Comparison of ENCODE assay signal across 16 cellular contexts in genomic region chr4:86091201-86091600, GRCh38.
A peak's percentile ranks its signal among the peaks of the same experiment; 100 is the strongest.
DNase-seq lines count a peak whose midpoint lies in the region; ATAC-seq and TF ChIP-seq lines count a peak whose summit lies in the region.
"Had no signal": no experiment of that assay in that cellular context is flagged by ENCODE, and none has a peak within 500 bp of the region (broad histone marks: within the 10 kb centered on the region; RNA-seq: fewer than 3 reads in every experiment).

No MANE protein-coding gene starts in this region.

- BruUV-seq in PC-3 (replicated peaks; lab: Mats Ljungman, UMichigan), result no TSS peak

- H2BK12ac ChIP-seq in trophoblast cell (ENCODE audit: low read length), result no peak overlapping the region

- TF ChIP-seq CTCF in PC-3 (conservative IDR thresholded peaks at IDR 0.05; ENCODE audit: low read depth, low read length) (no peak), fibroblast of mammary gland (conservative IDR thresholded peaks at IDR 0.05; ENCODE audit: control insufficient read depth, insufficient read depth, low read depth, low read length) (no peak), GM10248 (IDR thresholded peaks at IDR 0.05; ENCODE audit: control extremely low read depth, extremely low read depth, low read depth, missing control alignments) (no peak)

- H3K4me3 ChIP-seq in PC-3 (ENCODE audit: low read length), result no peak overlapping the region
- no peak overlapping the region for H3K4me3 ChIP-seq in fibroblast of mammary gland (ENCODE audit: control insufficient read depth, low read depth, low read length)
- no peak overlapping the region for H3K4me3 ChIP-seq in trophoblast cell (ENCODE audit: low read depth, low read length)
- H3K4me3 ChIP-seq: BLaER1 had no signal

- H2AFZ ChIP-seq in PC-3 (ENCODE audit: low read length), result no peak overlapping the region
- no peak overlapping the region for H2AFZ ChIP-seq in trophoblast cell (ENCODE audit: insufficient read depth, low read length, poor library complexity)

- CTCF ChIA-PET in PC-3 (lab: Charles Lee), result interaction anchor here (0.6 kb wide), 1 partner anchor 133 kb away, joined by 4 read pairs; no protein-coding TSS in a partner anchor
- CTCF ChIA-PET in GM10248 (lab: Yijun Ruan, JAX), result no interaction called here

- intact Hi-C loops in PC-3 (cut with micrococcal nuclease), result no loop called here

- peak; percentile 29; the same call in 1 of the 2 replicates for ATAC-seq in PC-3

- H3K9me3 ChIP-seq in PC-3 (ENCODE audit: low read length), result no peaks in the 10 kb centered on the region
- no peaks in the 10 kb centered on the region for H3K9me3 ChIP-seq in trophoblast cell (ENCODE audit: insufficient read depth, low read depth, low read length)
- H3K9me3 ChIP-seq: BLaER1 had no signal

- H3K18ac ChIP-seq in trophoblast cell (ENCODE audit: low read length), result no peak overlapping the region

- H2BK120ac ChIP-seq in trophoblast cell (ENCODE audit: insufficient read depth, low read length, poor library complexity), result no peak overlapping the region

- H4K20me1 ChIP-seq in PC-3 (ENCODE audit: low read length), result no peaks in the 10 kb centered on the region
- H4K20me1 ChIP-seq: BLaER1 had no signal

- no peak overlapping the region for H3K27ac ChIP-seq in PC-3 (ENCODE audit: low read length)
- no peak overlapping the region for H3K27ac ChIP-seq in trophoblast cell (ENCODE audit: low read depth, low read length)
- H3K27ac ChIP-seq: BLaER1, KMS-11 had no signal

- no peak overlapping the region for H2AK5ac ChIP-seq in trophoblast cell (ENCODE audit: low read length)

- no peak overlapping the region for H3K14ac ChIP-seq in trophoblast cell (ENCODE audit: low read length)

- no peaks in the 10 kb centered on the region for H3F3A ChIP-seq in PC-3 (ENCODE audit: low read length, unreplicated experiment)

- H3K4me2 ChIP-seq in PC-3 (ENCODE audit: low read length) (no peak overlapping the region), trophoblast cell (ENCODE audit: low read length) (no peak overlapping the region)
- H3K4me2 ChIP-seq: BLaER1, KMS-11 had no signal

- H3K4me1 ChIP-seq in PC-3 (ENCODE audit: insufficient read depth, low read length) (peaks cover 11% of the 10 kb centered on the region), trophoblast cell (ENCODE audit: control insufficient read depth in 1 of 2, insufficient read depth in 2 of 2, low read length in 2 of 2) (no peaks in the 10 kb centered on the region)
- H3K4me1 ChIP-seq: BLaER1 had no signal

- H3K79me2 ChIP-seq in PC-3 (ENCODE audit: low read length), result no peaks in the 10 kb centered on the region
- H3K79me2 ChIP-seq in trophoblast cell (ENCODE audit: control insufficient read depth, insufficient read depth, low read length, poor library complexity), result no peaks in the 10 kb centered on the region

- H2BK5ac ChIP-seq in trophoblast cell (ENCODE audit: low read depth, low read length, poor library complexity), result no peak overlapping the region

- H3K23ac ChIP-seq in trophoblast cell (ENCODE audit: low read length), result no peak overlapping the region

- DNase-seq in ELR (ENCODE audit: low read depth) (peak; percentile 45), PC-3 (peak; percentile 36), fibroblast of mammary gland (ENCODE audit: low read depth) (peak; percentile 14), GM10248 (ENCODE audit: extremely low spot score) (no peak), trophoblast cell (no peak), NCI-H526 (lab: John Stamatoyannopoulos, UW) (no peak), NCI-H2171 (lab: John Stamatoyannopoulos, UW) (no peak)
- DNase-seq: CD4-positive, alpha-beta T cell; COR-L47; DND-41; NCI-H187; NCI-H2227 treated with DMSO at 0.1 percent for 48 hours; NCI-H510A treated with DMSO at 0.1 percent for 48 hours; Right ventricle myocardium superior had no signal

- H4K91ac ChIP-seq in trophoblast cell (ENCODE audit: low read depth, low read length), result no peak overlapping the region

- POLR2A ChIA-PET in PC-3 (lab: Charles Lee; ENCODE audit: unreplicated experiment) (no interaction called here), GM10248 (lab: Yijun Ruan, JAX) (no interaction called here)

- no peak overlapping the region for H3K4ac ChIP-seq in trophoblast cell (ENCODE audit: low read depth, low read length)

- H3K36me3 ChIP-seq in PC-3 (ENCODE audit: low read depth, low read length) (no peaks in the 10 kb centered on the region), trophoblast cell (ENCODE audit: control insufficient read depth in 1 of 2, insufficient read depth in 2 of 2, low read length in 2 of 2) (no peaks in the 10 kb centered on the region)
- H3K36me3 ChIP-seq: BLaER1 had no signal

- H3K79me1 ChIP-seq in trophoblast cell (ENCODE audit: low read length), result no peaks in the 10 kb centered on the region

- no peak overlapping the region for H4K12ac ChIP-seq in trophoblast cell (ENCODE audit: low read depth, low read length)

- H3K27me3 ChIP-seq in PC-3 (ENCODE audit: low read length) (no peaks in the 10 kb centered on the region), trophoblast cell (ENCODE audit: insufficient read depth, low read length) (no peaks in the 10 kb centered on the region)
- H3K27me3 ChIP-seq: BLaER1 had no signal

- no peaks in the 10 kb centered on the region for H3K9me2 ChIP-seq in PC-3 (replicated peaks; ENCODE audit: low read length)

- no peak overlapping the region for H4K8ac ChIP-seq in trophoblast cell (ENCODE audit: low read depth, low read length)

- H3K9ac ChIP-seq in PC-3 (ENCODE audit: low read length) (no peak overlapping the region), trophoblast cell (ENCODE audit: low read length) (no peak overlapping the region)
- H3K9ac ChIP-seq: BLaER1, KMS-11 had no signal

Comparison
In these comparisons a context has a peak if more than half of its experiments do, and no peak if none do; other contexts are left out.
1. DNase-seq: peak in ELR (single experiment), PC-3 (single experiment) and fibroblast of mammary gland (single experiment); none in GM10248 (single experiment), trophoblast cell (0 of 2), NCI-H526 (0 of 2) and NCI-H2171 (single experiment).